Comparison of ENCODE assay signal across 13 cellular contexts in the genomic region with DNA sequence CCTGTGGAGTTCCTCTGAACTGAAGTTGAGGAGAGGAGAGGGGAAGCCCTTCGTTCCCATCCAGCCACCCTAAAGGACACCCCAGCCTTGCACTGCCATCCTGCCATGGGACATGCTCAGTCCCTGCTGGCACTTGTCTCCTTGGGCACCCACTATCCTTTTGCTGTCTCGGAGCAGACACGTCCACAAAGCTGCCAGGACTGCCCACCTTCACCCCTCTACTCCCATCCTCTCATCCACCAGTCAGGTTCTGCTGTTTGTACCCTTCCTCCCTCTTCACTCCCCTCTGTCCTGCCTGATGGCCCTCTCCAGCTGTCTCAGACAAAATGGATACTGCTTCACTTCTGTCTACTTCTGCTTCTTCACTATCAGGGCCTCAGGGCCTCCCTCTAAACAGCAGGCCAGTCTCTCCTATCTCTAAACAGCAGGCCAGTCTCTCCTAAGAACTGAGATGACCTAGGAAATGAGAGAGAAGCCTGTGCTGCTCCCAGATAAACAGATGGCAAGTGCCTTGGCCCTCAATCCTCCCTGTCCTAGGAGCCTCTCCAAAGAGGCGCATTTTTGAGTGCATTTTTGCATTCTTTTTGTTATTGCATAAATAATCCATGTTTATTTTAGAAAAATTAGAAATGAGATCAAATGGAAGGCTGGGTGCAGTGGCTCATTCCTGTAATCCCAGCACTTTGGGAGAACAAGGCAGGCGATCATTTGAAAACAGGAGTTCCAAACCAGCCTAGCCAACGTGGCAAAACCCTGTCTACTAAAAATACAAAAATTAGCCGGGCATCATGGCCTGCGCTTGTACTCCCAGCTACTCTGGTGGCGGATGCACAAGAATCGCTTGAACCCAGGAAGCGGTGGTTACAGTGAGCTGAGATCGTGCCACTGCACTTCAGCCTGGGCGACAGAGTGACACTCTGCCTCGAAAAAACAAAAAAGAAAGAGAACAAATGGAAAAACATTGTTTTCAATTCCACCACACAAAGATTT. TPM values are rescaled to one million over a fixed set of nuclear protein-coding genes. Genes with fewer than 3 reads are reported as not detected.
DNase-seq lines count a peak whose midpoint lies in the region; ATAC-seq, FAIRE-seq and TF ChIP-seq lines count a peak whose summit lies in the region.
"Had no signal": no experiment of that assay in that cellular context is flagged by ENCODE, and none has a peak within 500 bp of the region (broad histone marks: within the 10 kb centered on the region; RNA-seq: fewer than 3 reads in every experiment).

No MANE protein-coding gene starts in this region.

- H3K27me3 Mint-ChIP-seq in activated T-cell treated with anti-CD3 and anti-CD28 coated beads, Interleukin-2, amount 50 U/mL, for 4 hours (ENCODE audit: low read depth): no peaks in the 10 kb centered on the region

- POLR2A ChIA-PET in K562 (lab: Yijun Ruan, JAX): interaction anchor here (0.6 to 1.5 kb wide), 4 partner anchors 8 to 261 kb away, joined by 3 to 5 read pairs (median 4); no protein-coding TSS in a partner anchor

- no peaks in the 10 kb centered on the region for H3K9me3 Mint-ChIP-seq in activated T-cell treated with anti-CD3 and anti-CD28 coated beads, Interleukin-2, amount 50 U/mL, for 4 hours

- intact Hi-C loops in K562 (cut with micrococcal nuclease) (loop anchor here (2.0 to 5.0 kb wide), 3 partner anchors 34 to 134 kb away; a partner anchor contains a TSS), spleen (cut with DNase I; ENCODE audit: low total_unique reads) (no loop called here)

- TF ChIP-seq CTCF in OCI-LY3 (IDR thresholded peaks at IDR 0.05; ENCODE audit: low read depth, low read length): no peak
- TF ChIP-seq CTCF in K562 (IDR thresholded peaks at IDR 0.05 in 2 of 3, conservative IDR thresholded peaks at IDR 0.05 in 1 of 3; ENCODE audit: insufficient read depth in 2 of 3, low read depth in 1 of 3, low read length in 3 of 3): no peak; a peak in 1 of 6 replicates
- TF ChIP-seq CTCF in spleen (IDR thresholded peaks at IDR 0.05 in 8 of 11, conservative IDR thresholded peaks at IDR 0.05 in 3 of 11): no peak
- TF ChIP-seq CTCF in foreskin keratinocyte (conservative IDR thresholded peaks at IDR 0.05): no peak

- TF ChIP-seq EP300 in K562 (IDR thresholded peaks at IDR 0.05; ENCODE audit: low read length): peak; percentile 99

- CTCF ChIA-PET in K562 (lab: Yijun Ruan, JAX; ENCODE audit: low intra/inter-chr PET ratio): no interaction called here

- H3K9me1 ChIP-seq in K562 (ENCODE audit: control insufficient read depth, insufficient read depth, low read length): no peaks in the 10 kb centered on the region

- H3K79me2 ChIP-seq in OCI-LY3 (ENCODE audit: low read length) (peaks cover 6% of the 10 kb centered on the region), K562 (ENCODE audit: control insufficient read depth, insufficient read depth, low read length) (peaks cover 10% of the 10 kb centered on the region)

- H3K4me2 ChIP-seq in OCI-LY3 (ENCODE audit: low read length) (no peak overlapping the region), K562 (ENCODE audit: insufficient read depth, low read length) (peak overlapping the region; percentile 88)

- H3K27ac ChIP-seq in OCI-LY3 (ENCODE audit: low read length) (no peak overlapping the region), K562 (ENCODE audit: extremely low read depth, low read depth, low read length) (peak overlapping the region; percentile 98), spleen (peak overlapping the region in 4 of 8 donors; percentile 36 to 67 (median 52)), foreskin keratinocyte (no peak overlapping the region)

- peak overlapping the region; percentile 84 for H2AFZ ChIP-seq in OCI-LY3 (ENCODE audit: low read depth, low read length)
- peak overlapping the region; percentile 76 for H2AFZ ChIP-seq in K562 (ENCODE audit: low read depth, low read length)

- H3K4me1 ChIP-seq in OCI-LY3 (ENCODE audit: low read length) (peaks cover 3% of the 10 kb centered on the region; the same call in 1 of the 2 replicates), K562 (replicated peaks in 1 of 2; ENCODE audit: control insufficient read depth in 2 of 2, insufficient read depth in 2 of 2, low read length in 2 of 2) (peaks cover 53 to 62% of the 10 kb centered on the region in 2 experiments), spleen (peaks cover 4 to 12% (median 10%) of the 10 kb centered on the region in 6 donors), foreskin keratinocyte (no peaks in the 10 kb centered on the region)

- in situ Hi-C loops in K562 (cut with MboI): no loop called here

- no peak for ATAC-seq in activated T-cell treated with anti-CD3 and anti-CD28 coated beads, Interleukin-2, amount 50 U/mL, for 4 hours
- ATAC-seq in K562: peak; percentile 66
- ATAC-seq in GM19324 (IDR thresholded peaks at IDR 0.05; ENCODE audit: low FRiP score, unreplicated experiment): no peak
- ATAC-seq in foreskin keratinocyte: no peak
- ATAC-seq: Panc1 had no signal

- TF ChIP-seq RAD21 in K562 (CRISPR knock-in tag; conservative IDR thresholded peaks at IDR 0.05 in 1 of 2, IDR thresholded peaks at IDR 0.05 in 1 of 2): peak in 1 of 2 experiments; percentile 10; a peak in 1 of 4 replicates

- no peaks in the 10 kb centered on the region for H3K27me3 ChIP-seq in OCI-LY3 (ENCODE audit: low read depth, low read length)
- no peaks in the 10 kb centered on the region for H3K27me3 ChIP-seq in K562 (ENCODE audit: control insufficient read depth in 2 of 2, insufficient read depth in 2 of 2, low read length in 2 of 2)
- no peaks in the 10 kb centered on the region for H3K27me3 ChIP-seq in spleen (replicated peaks in 1 of 7)
- no peaks in the 10 kb centered on the region for H3K27me3 ChIP-seq in foreskin keratinocyte

- H4K20me1 ChIP-seq in OCI-LY3 (ENCODE audit: insufficient read depth, low read length) (no peaks in the 10 kb centered on the region), K562 (replicated peaks; ENCODE audit: control insufficient read depth, insufficient read depth, low read length) (no peaks in the 10 kb centered on the region)

- DNase-seq in activated T-cell treated with anti-CD3 and anti-CD28 coated beads, Interleukin-2, amount 50 U/mL, for 4 hours: no peak
- no peak for DNase-seq in activated T-cell treated with anti-CD3 and anti-CD28 coated beads, Interleukin-2, amount 50 U/mL, for 48 hours
- DNase-seq in K562 (ENCODE audit: extremely low read depth in 1 of 4, low spot score in 3 of 4) (peak; percentile 95 to 98 (median 96)), spleen (peak; percentile 66), DMS53 (lab: John Stamatoyannopoulos, UW) (no peak), foreskin keratinocyte (no peak)
- DNase-seq: NCI-H1417 treated with DMSO at 0.1 percent for 48 hours had no signal

- H3K9me3 ChIP-seq in OCI-LY3 (ENCODE audit: insufficient read depth, low read length) (no peaks in the 10 kb centered on the region), K562 (replicated peaks; ENCODE audit: control insufficient read depth, insufficient read depth, low read depth, low read length) (no peaks in the 10 kb centered on the region), spleen (no peaks in the 10 kb centered on the region)

- peak; percentile 98 for FAIRE-seq in K562 (lab: Jason Lieb, UNC)
- FAIRE-seq: astrocyte had no signal

- peak; percentile 85 for TF ChIP-seq POLR2A in K562 (conservative IDR thresholded peaks at IDR 0.05)
- no peak for TF ChIP-seq POLR2A in spleen (IDR thresholded peaks at IDR 0.05)

- H3K4me3 ChIP-seq in OCI-LY3 (ENCODE audit: low read length): no peak overlapping the region
- 0 out of 2 replicates have a peak overlapping the region, but pooled peaks have one; percentile 4 for H3K4me3 ChIP-seq in K562
- no peak overlapping the region for H3K4me3 ChIP-seq in spleen
- H3K4me3 ChIP-seq: skin epidermis had no signal

- no TSS peak for BruUV-seq in K562 (replicated peaks; lab: Mats Ljungman, UMichigan)

- H3K36me3 Mint-ChIP-seq in activated T-cell treated with anti-CD3 and anti-CD28 coated beads, Interleukin-2, amount 50 U/mL, for 4 hours (ENCODE audit: insufficient read depth): no peaks in the 10 kb centered on the region

- WGBS in K562 (ENCODE audit: insufficient coverage, low coverage, missing lambda C conversion rate): 18% methylated on average over 14 of the region's 14 CpGs
- WGBS in spleen, 5 donors: 77 to 87% (median 79%) methylated on average over 14 of the region's 14 CpGs

- H3K9ac ChIP-seq in OCI-LY3 (ENCODE audit: low read length) (no peak overlapping the region), K562 (ENCODE audit: insufficient read depth in 1 of 2, low read depth in 2 of 2, low read length in 2 of 2) (peak overlapping the region; percentile 82 to 87)

- H3K4me3 Mint-ChIP-seq in activated T-cell treated with anti-CD3 and anti-CD28 coated beads, Interleukin-2, amount 50 U/mL, for 4 hours: peak overlapping the region; percentile 7

- peaks cover 23% of the 10 kb centered on the region for H3K4me1 Mint-ChIP-seq in activated T-cell treated with anti-CD3 and anti-CD28 coated beads, Interleukin-2, amount 50 U/mL, for 4 hours (ENCODE audit: low read depth)

- H3K36me3 ChIP-seq in OCI-LY3 (replicated peaks; ENCODE audit: low read depth, low read length) (no peaks in the 10 kb centered on the region), K562 (ENCODE audit: control insufficient read depth, insufficient read depth, low read length) (no peaks in the 10 kb centered on the region), spleen (no peaks in the 10 kb centered on the region)

RNA-seq across cellular contexts. Expression of a gene that starts 4.4 kb away (rescaled TPM):
- total RNA-seq in activated T-cell treated with anti-CD3 and anti-CD28 coated beads, Interleukin-2, amount 50 U/mL, for 4 hours: 100 to 1,000 TPM; 156 to 161 (median 158) TPM
- 118 and 268 TPM in 2 replicates for total RNA-seq in K562 (2011; cell fraction: chromatin; rRNA removed; ENCODE audit: low replicate concordance)
- total RNA-seq in K562 (2011; cell fraction: nucleolus; rRNA removed): 193 and 210 TPM in 2 replicates
- total RNA-seq in K562 (2011; cell fraction: nucleoplasm; rRNA removed): 181 and 191 TPM in 2 replicates
- total RNA-seq in K562 (2014; rRNA removed): 162 and 176 TPM in 2 replicates
- 75.2 and 76.7 TPM in 2 replicates for total RNA-seq in K562 (2014; rRNA removed; fragmentation: Illumina TruSeq; extraction: Trizol)
- 79.2 and 83.5 TPM in 2 replicates for total RNA-seq in K562 (2015; rRNA removed; fragmentation: Illumina TruSeq; extraction: Trizol)
- total RNA-seq in K562 (2021): 200 and 219 TPM in 2 replicates
- 127 and 246 TPM in 2 replicates for polyA plus RNA-seq in K562 (2011; rRNA removed)
- polyA plus RNA-seq in K562 (2011; cell fraction: cytosol; rRNA removed): 168 and 216 TPM in 2 replicates
- polyA plus RNA-seq in K562 (2011; cell fraction: nucleus; rRNA removed): 321 and 394 TPM in 2 replicates
- 161 and 213 TPM in 2 replicates for polyA plus RNA-seq in K562 (2012)
- polyA plus RNA-seq in K562 (2014; fragmentation: Illumina TruSeq; extraction: Trizol): 154 and 187 TPM in 2 replicates
- 1 to 10 TPM; 5.5 to 7.9 TPM for polyA plus RNA-seq in K562 (2014; fragmentation: Nextera tagmentation; extraction: Ambion mirVana)
- polyA plus RNA-seq in K562 (2014; rRNA removed): 195 and 208 TPM in 2 replicates
- 79.4 and 82.2 TPM in 2 replicates for polyA minus RNA-seq in K562 (2011; rRNA and poly(A)+ RNA removed)
- polyA minus RNA-seq in K562 (2011; cell fraction: cytosol; rRNA and poly(A)+ RNA removed): 58.5 and 79.5 TPM in 2 replicates
- 66.8 and 85.3 TPM in 2 replicates for polyA minus RNA-seq in K562 (2011; cell fraction: nucleus; rRNA and poly(A)+ RNA removed)
- 10 to 100 TPM; 50.0 to 72.8 (median 67.6) TPM for total RNA-seq in spleen
- polyA plus RNA-seq in spleen: 10 to 100 TPM; 68.1 to 80.4 (median 79.9) TPM
- 51.2 and 51.3 TPM in 2 replicates for total RNA-seq in foreskin keratinocyte
- 56.8 and 68.5 TPM in 2 replicates for polyA plus RNA-seq in foreskin keratinocyte

RNA-seq across cellular contexts. Expression of a gene that starts 12.5 kb away (rescaled TPM):
- not detected for total RNA-seq in activated T-cell treated with anti-CD3 and anti-CD28 coated beads, Interleukin-2, amount 50 U/mL, for 4 hours
- 0.23 TPM in 1 of 2 replicates, not detected in the other for total RNA-seq in K562 (2011; cell fraction: chromatin; rRNA removed; ENCODE audit: low replicate concordance)
- total RNA-seq in K562 (2011; cell fraction: nucleolus; rRNA removed): not detected in 2 replicates
- 0.29 TPM in 1 of 2 replicates, not detected in the other for total RNA-seq in K562 (2011; cell fraction: nucleoplasm; rRNA removed)
- total RNA-seq in K562 (2014; rRNA removed) (0.08 and 0.14 TPM in 2 replicates), K562 (2014; rRNA removed; fragmentation: Illumina TruSeq; extraction: Trizol) (not detected in 2 replicates), K562 (2015; rRNA removed; fragmentation: Illumina TruSeq; extraction: Trizol) (not detected in 2 replicates), K562 (2021) (not detected in 2 replicates), spleen (under 1 TPM in 3 of 7 donors, not detected in 4; 0.34 to 0.54 (median 0.37) TPM), foreskin keratinocyte (not detected in 2 replicates)
- polyA plus RNA-seq in K562 (2011; rRNA removed) (0.04 and 0.07 TPM in 2 replicates), K562 (2014; fragmentation: Illumina TruSeq; extraction: Trizol) (not detected in 2 replicates), K562 (2014; fragmentation: Nextera tagmentation; extraction: Ambion mirVana) (not detected), K562 (2014; rRNA removed) (0.78 TPM in 1 of 2 replicates, not detected in the other), spleen (under 1 TPM; 0.06 to 0.65 (median 0.11) TPM), foreskin keratinocyte (not detected in 2 replicates)
- 0.03 and 0.06 TPM in 2 replicates for polyA plus RNA-seq in K562 (2011; cell fraction: cytosol; rRNA removed)
- 0.06 TPM in 1 of 2 replicates, not detected in the other for polyA plus RNA-seq in K562 (2011; cell fraction: nucleus; rRNA removed)
- 0.04 TPM in 2 replicates for polyA plus RNA-seq in K562 (2012)
- polyA minus RNA-seq in K562 (2011; rRNA and poly(A)+ RNA removed): not detected in 2 replicates
- not detected in 2 replicates for polyA minus RNA-seq in K562 (2011; cell fraction: cytosol; rRNA and poly(A)+ RNA removed)
- not detected in 2 replicates for polyA minus RNA-seq in K562 (2011; cell fraction: nucleus; rRNA and poly(A)+ RNA removed)
- polyA plus RNA-seq: BJ had no signal

RNA-seq across cellular contexts. Expression of a gene that starts 39.5 kb away (rescaled TPM):
- under 1 TPM in 1 of 3 donors, not detected in 2; 0.22 TPM for total RNA-seq in activated T-cell treated with anti-CD3 and anti-CD28 coated beads, Interleukin-2, amount 50 U/mL, for 4 hours
- 0.88 and 1.0 TPM in 2 replicates for total RNA-seq in K562 (2011; cell fraction: chromatin; rRNA removed; ENCODE audit: low replicate concordance)
- 1.2 TPM in 1 of 2 replicates, not detected in the other for total RNA-seq in K562 (2011; cell fraction: nucleolus; rRNA removed)
- 1.1 TPM in 1 of 2 replicates, not detected in the other for total RNA-seq in K562 (2011; cell fraction: nucleoplasm; rRNA removed)
- total RNA-seq in K562 (2014; rRNA removed): 0.16 TPM in 1 of 2 replicates, not detected in the other
- total RNA-seq in K562 (2014; rRNA removed; fragmentation: Illumina TruSeq; extraction: Trizol): 0.07 TPM in 1 of 2 replicates, not detected in the other
- total RNA-seq in K562 (2015; rRNA removed; fragmentation: Illumina TruSeq; extraction: Trizol): not detected in 2 replicates
- 0.20 and 0.24 TPM in 2 replicates for total RNA-seq in K562 (2021)
- polyA plus RNA-seq in K562 (2011; rRNA removed): 0.09 and 0.21 TPM in 2 replicates
- polyA plus RNA-seq in K562 (2011; cell fraction: cytosol; rRNA removed): 0.09 and 0.30 TPM in 2 replicates
- 0.41 and 0.67 TPM in 2 replicates for polyA plus RNA-seq in K562 (2011; cell fraction: nucleus; rRNA removed)
- 0.04 and 0.07 TPM in 2 replicates for polyA plus RNA-seq in K562 (2012)
- 0.15 TPM in 1 of 2 replicates, not detected in the other for polyA plus RNA-seq in K562 (2014; fragmentation: Illumina TruSeq; extraction: Trizol)
- not detected for polyA plus RNA-seq in K562 (2014; fragmentation: Nextera tagmentation; extraction: Ambion mirVana)
- polyA plus RNA-seq in K562 (2014; rRNA removed): 0.13 TPM in 1 of 2 replicates, not detected in the other
- not detected in 2 replicates for polyA minus RNA-seq in K562 (2011; rRNA and poly(A)+ RNA removed)
- not detected in 2 replicates for polyA minus RNA-seq in K562 (2011; cell fraction: cytosol; rRNA and poly(A)+ RNA removed)
- 0.22 and 0.27 TPM in 2 replicates for polyA minus RNA-seq in K562 (2011; cell fraction: nucleus; rRNA and poly(A)+ RNA removed)
- total RNA-seq in spleen: under 1 TPM in 4 of 7 donors, not detected in 3; 0.34 to 0.95 (median 0.48) TPM
- polyA plus RNA-seq in spleen: under 1 TPM; 0.06 to 0.09 (median 0.09) TPM
- total RNA-seq in foreskin keratinocyte: not detected in 2 replicates
- not detected in 2 replicates for polyA plus RNA-seq in foreskin keratinocyte

RNA-seq across cellular contexts. Expression of a gene that starts 46.3 kb away (rescaled TPM):
- 10 to 100 TPM in 1 of 3 donors, 1 to 10 TPM in 2; 7.1 to 13.5 (median 9.1) TPM for total RNA-seq in activated T-cell treated with anti-CD3 and anti-CD28 coated beads, Interleukin-2, amount 50 U/mL, for 4 hours
- 420 and 854 TPM in 2 replicates for total RNA-seq in K562 (2011; cell fraction: chromatin; rRNA removed; ENCODE audit: low replicate concordance)
- 362 and 382 TPM in 2 replicates for total RNA-seq in K562 (2011; cell fraction: nucleolus; rRNA removed)
- total RNA-seq in K562 (2011; cell fraction: nucleoplasm; rRNA removed): 379 and 427 TPM in 2 replicates
- 17.5 and 21.2 TPM in 2 replicates for total RNA-seq in K562 (2014; rRNA removed)
- 17.2 and 17.6 TPM in 2 replicates for total RNA-seq in K562 (2014; rRNA removed; fragmentation: Illumina TruSeq; extraction: Trizol)
- total RNA-seq in K562 (2015; rRNA removed; fragmentation: Illumina TruSeq; extraction: Trizol): 16.2 and 17.5 TPM in 2 replicates
- total RNA-seq in K562 (2021): 48.5 and 54.6 TPM in 2 replicates
- polyA plus RNA-seq in K562 (2011; rRNA removed): 39.2 and 70.5 TPM in 2 replicates
- polyA plus RNA-seq in K562 (2011; cell fraction: cytosol; rRNA removed): 23.7 and 25.8 TPM in 2 replicates
- polyA plus RNA-seq in K562 (2011; cell fraction: nucleus; rRNA removed): 496 and 545 TPM in 2 replicates
- polyA plus RNA-seq in K562 (2012): 27.0 and 59.7 TPM in 2 replicates
- polyA plus RNA-seq in K562 (2014; fragmentation: Illumina TruSeq; extraction: Trizol): 37.7 and 39.0 TPM in 2 replicates
- polyA plus RNA-seq in K562 (2014; fragmentation: Nextera tagmentation; extraction: Ambion mirVana): 1 to 10 TPM; 2.0 to 2.8 TPM
- polyA plus RNA-seq in K562 (2014; rRNA removed): 30.5 and 32.4 TPM in 2 replicates
- 57.7 and 57.8 TPM in 2 replicates for polyA minus RNA-seq in K562 (2011; rRNA and poly(A)+ RNA removed)
- 16.8 and 28.1 TPM in 2 replicates for polyA minus RNA-seq in K562 (2011; cell fraction: cytosol; rRNA and poly(A)+ RNA removed)
- polyA minus RNA-seq in K562 (2011; cell fraction: nucleus; rRNA and poly(A)+ RNA removed): 118 and 144 TPM in 2 replicates
- total RNA-seq in spleen: 100 to 1,000 TPM in 5 of 7 donors, 10 to 100 TPM in 2; 93.9 to 143 (median 122) TPM
- polyA plus RNA-seq in spleen: 10 to 100 TPM; 15.0 to 47.4 (median 23.6) TPM
- 12.0 and 13.5 TPM in 2 replicates for total RNA-seq in foreskin keratinocyte
- 9.3 and 9.4 TPM in 2 replicates for polyA plus RNA-seq in foreskin keratinocyte

Comparison
In these comparisons a context has a peak if more than half of its experiments do, and no peak if none do; other contexts are left out.
1. DNase-seq: peak in K562 (4 of 4) and spleen (single experiment); none in activated T-cell treated with anti-CD3 and anti-CD28 coated beads, Interleukin-2, amount 50 U/mL, for 4 hours (single experiment), activated T-cell treated with anti-CD3 and anti-CD28 coated beads, Interleukin-2, amount 50 U/mL, for 48 hours (0 of 2), DMS53 (single experiment) and foreskin keratinocyte (0 of 2).